Comparison of ENCODE assay signal across 21 cellular contexts in the genomic region with DNA sequence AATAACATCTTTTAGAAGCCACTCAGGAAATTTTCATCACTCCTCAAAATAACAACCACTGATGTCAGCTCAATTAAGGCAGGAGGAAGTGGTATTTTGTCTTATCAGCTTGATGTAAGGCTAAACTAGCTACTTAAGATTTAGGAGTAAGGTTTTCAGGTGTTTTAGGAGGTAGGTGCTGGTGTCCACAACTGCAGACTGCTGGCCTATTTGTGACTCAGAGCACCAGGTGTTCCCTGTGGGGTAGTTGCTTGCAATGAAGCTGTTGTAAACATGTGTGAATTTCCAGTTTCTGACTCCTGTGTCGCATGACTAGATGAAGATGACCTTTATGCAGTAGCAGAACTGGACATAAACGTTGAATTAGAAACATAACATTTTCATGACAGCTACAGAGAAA.
"Had no signal": no experiment of that assay in that cellular context is flagged by ENCODE, and none has a peak within 500 bp of the region (broad histone marks: within the 10 kb centered on the region; RNA-seq: fewer than 3 reads in every experiment).

No MANE protein-coding gene starts in this region.

- DNase-seq: KBM-7; NCI-H1092; NCI-H1105 treated with DMSO at 0.1 percent for 48 hours; NCI-H1417 treated with DMSO at 0.1 percent for 48 hours; NCI-H146; NCI-H1930; NCI-H2081 treated with DMSO at 0.1 percent for 48 hours; NCI-H2171; NCI-H226; NCI-H446; NCI-H510A; NCI-H524 treated with DMSO at 0.1 percent for 48 hours; NCI-H69; NCI-H774; NK-92 treated with Interleukin-12 subunit alpha and Interleukin-12 subunit beta, amount 100 ng/mL, for 24 hours; SHP77; SK-N-SH; SW 1271; T-cell had no signal

- H3K4me2 ChIP-seq: SK-N-SH had no signal

- H3K9me2 ChIP-seq: SK-N-SH had no signal

- H3K27ac ChIP-seq: HL-60, RWPE1 had no signal

- ATAC-seq: T-cell had no signal

- H3K9me3 ChIP-seq: SK-N-SH had no signal

- H3K9ac ChIP-seq: SK-N-SH had no signal
